ENCODE assay signal across 28 cellular contexts in the genomic region with DNA sequence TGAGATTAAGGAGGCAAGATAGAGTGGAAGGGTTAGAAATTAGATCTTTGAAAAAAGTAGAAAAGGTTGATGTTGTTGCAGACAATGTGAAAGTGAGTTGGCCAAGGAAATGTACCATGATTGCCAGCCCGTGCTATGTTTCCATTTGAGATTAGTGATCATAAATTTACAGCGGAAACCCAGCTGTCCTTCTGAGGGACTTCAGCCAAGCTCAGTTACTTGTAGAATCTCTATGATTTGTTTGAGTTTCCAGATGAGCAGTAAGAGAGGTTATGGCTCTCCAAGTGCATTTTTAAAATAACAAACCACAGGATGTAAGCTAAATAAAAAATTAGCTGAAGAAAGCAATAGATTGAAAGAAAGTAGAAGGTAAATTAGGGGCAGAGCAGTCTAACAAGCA. TPM values are rescaled to one million over a fixed set of nuclear protein-coding genes. Genes with fewer than 3 reads are reported as not detected.
A peak's percentile ranks its signal among the peaks of the same experiment; 100 is the strongest.
DNase-seq lines count a peak whose midpoint lies in the region; ATAC-seq, FAIRE-seq and TF ChIP-seq lines count a peak whose summit lies in the region.
"Had no signal": no experiment of that assay in that cellular context is flagged by ENCODE, and none has a peak within 500 bp of the region (broad histone marks: within the 10 kb centered on the region; RNA-seq: fewer than 3 reads in every experiment).

No MANE protein-coding gene starts in this region.

- H3K4me1 ChIP-seq in ACC112 (ENCODE audit: control insufficient read depth, insufficient read depth, low read length, unreplicated experiment) = no peaks in the 10 kb centered on the region
- no peaks in the 10 kb centered on the region for H3K4me1 ChIP-seq in GM23338 (ENCODE audit: insufficient read depth)
- no peaks in the 10 kb centered on the region for H3K4me1 ChIP-seq in ovary (ENCODE audit: insufficient read depth)
- H3K4me1 ChIP-seq: right atrium auricular region had no signal

- intact Hi-C loops in ovary (cut with DNase I) = no loop called here

- no peak for FAIRE-seq in D721Med (lab: Jason Lieb, UNC)

- H3K4me3 ChIP-seq in ACC112 (ENCODE audit: low read depth, low read length) = no peak overlapping the region
- no peak overlapping the region for H3K4me3 ChIP-seq in GM23338
- H3K4me3 ChIP-seq in astrocyte of the cerebellum (ENCODE audit: low read depth, low read length) = no peak overlapping the region
- no peak overlapping the region for H3K4me3 ChIP-seq in ovary
- H3K4me3 ChIP-seq: lung, right atrium auricular region, thoracic aorta had no signal

- no peaks in the 10 kb centered on the region for H3K9me2 ChIP-seq in GM23338 (ENCODE audit: insufficient read depth)

- no peak overlapping the region for H3K4me3 Mint-ChIP-seq in GM23338
- H3K4me3 Mint-ChIP-seq: activated naive CD8-positive, alpha-beta T cell; CD8-positive, alpha-beta T cell; stimulated activated effector memory CD8-positive, alpha-beta T cell treated with anti-CD3 and anti-CD28 coated beads, Interleukin-12 subunit alpha, Interleukin-12 subunit beta, amount 100 ng/mL, for 72 hours; T-cell had no signal

- no peaks in the 10 kb centered on the region for H3K36me3 Mint-ChIP-seq in GM23338 (ENCODE audit: low read depth)
- H3K36me3 Mint-ChIP-seq: activated naive CD8-positive, alpha-beta T cell; CD8-positive, alpha-beta T cell; stimulated activated effector memory CD8-positive, alpha-beta T cell treated with anti-CD3 and anti-CD28 coated beads, Interleukin-12 subunit alpha, Interleukin-12 subunit beta, amount 100 ng/mL, for 72 hours; T-cell had no signal

- TF ChIP-seq EP300 in ovary (IDR thresholded peaks at IDR 0.05) = no peak

- no peaks in the 10 kb centered on the region for H3K9me3 ChIP-seq in ovary
- H3K9me3 ChIP-seq: right atrium auricular region, thoracic aorta had no signal

- H3K27ac Mint-ChIP-seq in GM23338 = no peak overlapping the region
- H3K27ac Mint-ChIP-seq: activated naive CD8-positive, alpha-beta T cell; CD8-positive, alpha-beta T cell; stimulated activated effector memory CD8-positive, alpha-beta T cell treated with anti-CD3 and anti-CD28 coated beads, Interleukin-12 subunit alpha, Interleukin-12 subunit beta, amount 100 ng/mL, for 72 hours; T-cell had no signal

- WGBS in ovary, 3 donors = 4 to 7% (median 5%) methylated on average over 2 of the region's 2 CpGs

- no peak overlapping the region for H3K4me2 ChIP-seq in GM23338
- H3K4me2 ChIP-seq: KMS-11 had no signal

- no peaks in the 10 kb centered on the region for H3K4me1 Mint-ChIP-seq in GM23338
- H3K4me1 Mint-ChIP-seq: stimulated activated effector memory CD8-positive, alpha-beta T cell treated with anti-CD3 and anti-CD28 coated beads, Interleukin-12 subunit alpha, Interleukin-12 subunit beta, amount 100 ng/mL, for 72 hours; T-cell had no signal

- H3K27me3 ChIP-seq in ACC112 (ENCODE audit: insufficient read depth, low read length) (no peaks in the 10 kb centered on the region), GM23338 (ENCODE audit: insufficient read depth) (no peaks in the 10 kb centered on the region), ovary (no peaks in the 10 kb centered on the region)
- H3K27me3 ChIP-seq: brain microvascular endothelial cell, right atrium auricular region had no signal

- no peaks in the 10 kb centered on the region for H4K20me1 ChIP-seq in GM23338 (replicated peaks; ENCODE audit: insufficient read depth)

- H2AFZ ChIP-seq in ACC112 (ENCODE audit: low read length, unreplicated experiment) (peak overlapping the region; percentile 3), GM23338 (peak overlapping the region; percentile 54; the same call in 1 of the 2 replicates)

- H3K79me2 ChIP-seq in ACC112 (ENCODE audit: control insufficient read depth, insufficient read depth, low read length, unreplicated experiment) (no peaks in the 10 kb centered on the region), GM23338 (replicated peaks; ENCODE audit: insufficient read depth) (no peaks in the 10 kb centered on the region)

- TF ChIP-seq CTCF in GM23338 (conservative IDR thresholded peaks at IDR 0.05; ENCODE audit: low read depth in 2 of 2) = no peak
- TF ChIP-seq CTCF in astrocyte of the cerebellum (IDR thresholded peaks at IDR 0.05; ENCODE audit: low read depth, low read length, missing control alignments) = no peak
- TF ChIP-seq CTCF in ovary (IDR thresholded peaks at IDR 0.05) = no peak
- TF ChIP-seq CTCF in D721Med (IDR thresholded peaks at IDR 0.05; ENCODE audit: insufficient read depth, missing control alignments) = no peak

- no peaks in the 10 kb centered on the region for H3K36me3 ChIP-seq in ACC112 (ENCODE audit: insufficient read depth, low read length)
- no peaks in the 10 kb centered on the region for H3K36me3 ChIP-seq in GM23338 (ENCODE audit: insufficient read depth)
- no peaks in the 10 kb centered on the region for H3K36me3 ChIP-seq in ovary
- H3K36me3 ChIP-seq: brain microvascular endothelial cell, right atrium auricular region, thoracic aorta had no signal

- H3K27me3 Mint-ChIP-seq in GM23338 (ENCODE audit: insufficient read depth, low read depth, poor library complexity) = no peaks in the 10 kb centered on the region
- H3K27me3 Mint-ChIP-seq: T-cell had no signal

- H3K9me3 Mint-ChIP-seq in GM23338 = peaks cover 3% of the 10 kb centered on the region
- H3K9me3 Mint-ChIP-seq: CD8-positive, alpha-beta T cell had no signal

- DNase-seq in GM23338 (ENCODE audit: low spot score) (no peak), astrocyte of the cerebellum (ENCODE audit: low read depth) (peak; percentile 6), myocyte (ENCODE audit: low read depth) (peak; percentile 22), SK-N-DZ (ENCODE audit: low spot score) (no peak), ovary (no peak), D721Med (ENCODE audit: insufficient read length, low spot score) (no peak), hepatic stellate cell (ENCODE audit: low spot score) (no peak)
- DNase-seq: activated CD4-positive, alpha-beta T cell treated with anti-CD3 and anti-CD28 coated beads for 48 hours; brain microvascular endothelial cell; CD8-positive, alpha-beta T cell; cortex of kidney; foreskin fibroblast; H7; hippocampal formation; islet precursor cell; NCI-H1105; NCI-H2107; NCI-H524 treated with DMSO at 0.1 percent for 48 hours; occipital lobe; OCI-M1; T-cell had no signal

- in situ Hi-C loops in astrocyte of the cerebellum (cut with HindIII; ENCODE audit: low sequenced_read_pairs) = no loop called here

- no peak overlapping the region for H3K27ac ChIP-seq in ACC112 (ENCODE audit: low read depth, low read length)
- H3K27ac ChIP-seq in GM23338 (ENCODE audit: low read depth) = no peak overlapping the region
- H3K27ac ChIP-seq in ovary = no peak overlapping the region
- H3K27ac ChIP-seq: brain microvascular endothelial cell, KMS-11, right atrium auricular region, thoracic aorta had no signal

- ATAC-seq in GM23338 = no peak
- ATAC-seq: CD8-positive, alpha-beta T cell; stimulated activated effector memory CD8-positive, alpha-beta T cell treated with anti-CD3 and anti-CD28 coated beads, Interleukin-12 subunit alpha, Interleukin-12 subunit beta, amount 100 ng/mL, for 72 hours; T-cell had no signal

- TF ChIP-seq POLR2A in ovary (IDR thresholded peaks at IDR 0.05) = no peak

- no peaks in the 10 kb centered on the region for H3F3A ChIP-seq in GM23338 (replicated peaks; ENCODE audit: low read depth)

TF ChIP-seq in GM23338, 12 proteins besides CTCF, POLR2A, EP300 and RAD21 (continues in another document):
- TF ChIP-seq JUNB (IDR thresholded peaks at IDR 0.05; ENCODE audit: unreplicated experiment) = no peak
- TF ChIP-seq, protein P1, sequence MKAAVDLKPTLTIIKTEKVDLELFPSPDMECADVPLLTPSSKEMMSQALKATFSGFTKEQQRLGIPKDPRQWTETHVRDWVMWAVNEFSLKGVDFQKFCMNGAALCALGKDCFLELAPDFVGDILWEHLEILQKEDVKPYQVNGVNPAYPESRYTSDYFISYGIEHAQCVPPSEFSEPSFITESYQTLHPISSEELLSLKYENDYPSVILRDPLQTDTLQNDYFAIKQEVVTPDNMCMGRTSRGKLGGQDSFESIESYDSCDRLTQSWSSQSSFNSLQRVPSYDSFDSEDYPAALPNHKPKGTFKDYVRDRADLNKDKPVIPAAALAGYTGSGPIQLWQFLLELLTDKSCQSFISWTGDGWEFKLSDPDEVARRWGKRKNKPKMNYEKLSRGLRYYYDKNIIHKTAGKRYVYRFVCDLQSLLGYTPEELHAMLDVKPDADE (IDR thresholded peaks at IDR 0.05) = no peak
- no peak for TF ChIP-seq NANOG (IDR thresholded peaks at IDR 0.05; ENCODE audit: borderline replicate concordance)
- no peak for TF ChIP-seq EZH2 (IDR thresholded peaks at IDR 0.05; ENCODE audit: low read depth, unreplicated experiment)
- no peak for TF ChIP-seq POLR2AphosphoS5 (IDR thresholded peaks at IDR 0.05; ENCODE audit: low read depth)

RNA-seq across cellular contexts. Expression of a gene that starts 54.2 kb away (rescaled TPM):
- 3.2 and 5.5 TPM in 2 replicates for total RNA-seq in GM23338 (2014; rRNA removed; shearing (Covaris generic))
- polyA plus RNA-seq in GM23338 (2016; fragmentation: Nextera tagmentation; extraction: Ambion mirVana) = 4.4 and 7.4 TPM in 2 replicates
- total RNA-seq in myocyte = 30.6 and 32.2 TPM in 2 replicates
- polyA plus RNA-seq in myocyte (2012) = 26.7 TPM
- polyA plus RNA-seq in SK-N-DZ (2014; cell fraction: cytosol; rRNA removed) = 22.3 and 26.5 TPM in 2 replicates
- 16.4 and 27.2 TPM in 2 replicates for polyA plus RNA-seq in SK-N-DZ (2014; cell fraction: nucleus; rRNA removed)
- 10 to 100 TPM; 41.7 to 79.2 (median 67.2) TPM for total RNA-seq in ovary
- polyA plus RNA-seq in ovary = 10 to 100 TPM; 11.6 to 17.1 TPM

Comparison
In these comparisons a context has a peak if more than half of its experiments do, and no peak if none do; other contexts are left out.
1. DNase-seq: peak in astrocyte of the cerebellum (single experiment) and myocyte (single experiment); none in GM23338 (single experiment), SK-N-DZ (single experiment), ovary (0 of 5), D721Med (single experiment) and hepatic stellate cell (single experiment).